In the genomic region with DNA sequence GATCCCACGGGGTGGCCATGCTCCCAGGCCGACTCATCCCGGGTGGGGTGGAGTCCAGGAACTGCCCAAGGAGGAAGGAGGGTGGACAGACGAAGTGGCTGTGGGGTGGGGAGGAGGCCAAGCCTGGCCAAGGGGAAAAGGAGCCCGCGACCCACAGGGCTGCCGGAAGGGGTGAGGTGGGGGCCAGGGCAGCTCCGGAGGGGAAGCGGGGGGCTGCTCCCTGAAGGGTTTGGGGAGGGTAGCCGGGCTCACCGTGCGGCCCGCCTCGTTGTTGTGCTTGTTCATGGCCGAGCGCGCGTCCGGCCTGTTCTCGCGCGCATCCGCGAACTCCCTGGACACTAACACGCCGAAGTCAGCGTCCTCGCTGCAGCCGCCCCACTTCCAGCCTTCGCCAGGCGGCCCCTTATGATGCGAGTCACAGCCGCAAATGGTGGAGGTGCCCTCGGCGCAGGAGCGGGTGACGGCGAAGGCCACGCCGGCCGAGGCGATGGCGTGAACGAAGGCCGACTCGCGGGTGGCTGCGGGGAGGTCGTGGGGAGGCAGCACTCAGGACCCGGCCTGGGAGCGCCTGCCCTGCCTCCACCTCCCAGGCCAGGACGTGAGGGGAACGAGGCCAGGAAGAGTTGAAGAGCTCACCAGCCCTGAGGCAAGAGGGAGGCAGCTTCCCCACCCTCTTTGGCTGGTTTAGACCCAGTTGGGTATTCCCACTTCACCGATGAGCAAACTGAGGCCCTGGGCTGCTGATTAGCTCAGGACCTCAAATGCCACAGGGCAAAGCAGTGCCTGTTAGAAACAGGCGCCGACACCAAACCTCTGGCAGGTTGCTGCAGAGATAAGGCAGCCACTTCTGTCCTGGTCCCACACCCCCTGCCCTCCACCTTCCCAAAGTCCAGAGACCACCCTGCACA, we compare ENCODE assay signal across 10 cellular contexts. TPM values are rescaled to one million over a fixed set of nuclear protein-coding genes. Genes with fewer than 3 reads are reported as not detected.
DNase-seq lines count a peak whose midpoint lies in the region; ATAC-seq and TF ChIP-seq lines count a peak whose summit lies in the region.
"Had no signal": no experiment of that assay in that cellular context is flagged by ENCODE, and none has a peak within 500 bp of the region (broad histone marks: within the 10 kb centered on the region; RNA-seq: fewer than 3 reads in every experiment).

No MANE protein-coding gene starts in this region.

- H3K27ac Mint-ChIP-seq in brain, result peak overlapping the region in 1 of 5 experiments; percentile 89
- H3K27ac Mint-ChIP-seq in naive thymus-derived CD4-positive, alpha-beta T cell, result no peak overlapping the region

- no peak for TF ChIP-seq CTCF in brain (conservative IDR thresholded peaks at IDR 0.05)
- no peak for TF ChIP-seq CTCF in vagina (IDR thresholded peaks at IDR 0.05)
- no peak for TF ChIP-seq CTCF in mucosa of descending colon (IDR thresholded peaks at IDR 0.05)

- intact Hi-C loops in naive thymus-derived CD4-positive, alpha-beta T cell (cut with micrococcal nuclease), result no loop called here
- intact Hi-C loops in vagina (cut with DNase I), result no loop called here
- intact Hi-C loops in mucosa of descending colon (cut with DNase I, micrococcal nuclease), result no loop called here

- CTCF ChIA-PET in naive thymus-derived CD4-positive, alpha-beta T cell (lab: Charles Lee), result no interaction called here

- no peaks in the 10 kb centered on the region for H3K9me3 Mint-ChIP-seq in brain
- no peaks in the 10 kb centered on the region for H3K9me3 Mint-ChIP-seq in naive thymus-derived CD4-positive, alpha-beta T cell

- H3K4me1 ChIP-seq in naive thymus-derived CD4-positive, alpha-beta T cell (ENCODE audit: control insufficient read depth in 2 of 2, insufficient read depth in 2 of 2, low read length in 2 of 2), result peaks cover 0 to 6% of the 10 kb centered on the region in 2 donors
- peaks cover 29% of the 10 kb centered on the region for H3K4me1 ChIP-seq in vagina
- H3K4me1 ChIP-seq in mucosa of descending colon (ENCODE audit: low read depth), result peaks cover 4% of the 10 kb centered on the region

- no peak overlapping the region for H3K4me3 ChIP-seq in naive thymus-derived CD4-positive, alpha-beta T cell (ENCODE audit: low read length)
- H3K4me3 ChIP-seq in vagina (peak overlapping the region; percentile 28 to 47), mucosa of descending colon (no peak overlapping the region)

- POLR2A ChIA-PET in naive thymus-derived CD4-positive, alpha-beta T cell (lab: Charles Lee), result no interaction called here

- H3K4me3 Mint-ChIP-seq in brain, result peak overlapping the region in 3 of 5 experiments; percentile 51 to 62 (median 57)
- peak overlapping the region; percentile 54 to 77 (median 66) for H3K4me3 Mint-ChIP-seq in naive thymus-derived CD4-positive, alpha-beta T cell

- peak; percentile 18 for DNase-seq in stimulated activated CD4-positive, alpha-beta T cell treated with anti-CD3 and anti-CD28 coated beads, Interleukin-15, amount 100 ng/mL, for 24 hours
- DNase-seq in stimulated activated CD4-positive, alpha-beta T cell treated with anti-CD3 and anti-CD28 coated beads, Interleukin-1b, Interleukin-23, amount 100 ng/mL, for 48 hours, result no peak
- no peak for DNase-seq in naive thymus-derived CD4-positive, alpha-beta T cell
- DNase-seq in vagina (ENCODE audit: extremely low spot score in 2 of 2), result peak in 1 of 2 donors; percentile 84
- DNase-seq in globus pallidus (ENCODE audit: low spot score), result no peak
- DNase-seq in SK-N-DZ (ENCODE audit: low spot score), result no peak
- DNase-seq in mucosa of descending colon, result no peak
- DNase-seq: DMS 273 treated with DMSO at 0.1 percent for 48 hours had no signal

- peaks cover 44% of the 10 kb centered on the region for H3K4me1 Mint-ChIP-seq in brain
- H3K4me1 Mint-ChIP-seq in naive thymus-derived CD4-positive, alpha-beta T cell, result peaks cover 0 to 20% (median 11%) of the 10 kb centered on the region in 7 donors

- H3K27me3 ChIP-seq in naive thymus-derived CD4-positive, alpha-beta T cell (ENCODE audit: control insufficient read depth in 2 of 2, insufficient read depth in 2 of 2, low read length in 2 of 2), result peaks cover 0 to 11% of the 10 kb centered on the region in 2 donors
- H3K27me3 ChIP-seq in vagina, result no peaks in the 10 kb centered on the region

- ATAC-seq in naive thymus-derived CD4-positive, alpha-beta T cell, result no peak
- ATAC-seq in mucosa of descending colon, result no peak

- H3K9me3 ChIP-seq in naive thymus-derived CD4-positive, alpha-beta T cell (ENCODE audit: control insufficient read depth in 2 of 3, low read length in 3 of 3), result no peaks in the 10 kb centered on the region
- no peaks in the 10 kb centered on the region for H3K9me3 ChIP-seq in vagina
- no peaks in the 10 kb centered on the region for H3K9me3 ChIP-seq in mucosa of descending colon

- TF ChIP-seq POLR2A in vagina (IDR thresholded peaks at IDR 0.05), result no peak

- no peaks in the 10 kb centered on the region for H3K36me3 ChIP-seq in naive thymus-derived CD4-positive, alpha-beta T cell (ENCODE audit: control insufficient read depth in 2 of 3, insufficient read depth in 3 of 3, low read length in 3 of 3)
- no peaks in the 10 kb centered on the region for H3K36me3 ChIP-seq in vagina
- no peaks in the 10 kb centered on the region for H3K36me3 ChIP-seq in mucosa of descending colon (ENCODE audit: low read depth)

- no peak overlapping the region for H3K27ac ChIP-seq in naive thymus-derived CD4-positive, alpha-beta T cell (ENCODE audit: low read depth, low read length)
- no peak overlapping the region for H3K27ac ChIP-seq in vagina
- H3K27ac ChIP-seq: HL-60 had no signal

- peaks cover 7% of the 10 kb centered on the region for H3K27me3 Mint-ChIP-seq in brain
- H3K27me3 Mint-ChIP-seq in naive thymus-derived CD4-positive, alpha-beta T cell, result peaks cover 6 to 57% (median 21%) of the 10 kb centered on the region in 5 donors

- H3K36me3 Mint-ChIP-seq in brain, result peaks cover 19% of the 10 kb centered on the region
- no peaks in the 10 kb centered on the region for H3K36me3 Mint-ChIP-seq in naive thymus-derived CD4-positive, alpha-beta T cell

RNA-seq across cellular contexts. Expression of a gene that starts 48.7 kb away (rescaled TPM):
- 4.6 TPM for polyA plus RNA-seq in brain (ENCODE audit: insufficient read depth, low read depth, low replicate concordance)
- total RNA-seq in naive thymus-derived CD4-positive, alpha-beta T cell, result under 1 TPM in 1 of 5 experiments, not detected in 4; 0.24 TPM
- polyA plus RNA-seq in naive thymus-derived CD4-positive, alpha-beta T cell, result under 1 TPM in 1 of 2 donors, not detected in 1; 0.07 TPM
- total RNA-seq in vagina (1.5 TPM), mucosa of descending colon (1 to 10 TPM in 1 of 3 donors, under 1 TPM in 2; 0.29 to 1.1 (median 0.41) TPM)
- 5.4 and 5.7 TPM in 2 replicates for polyA plus RNA-seq in SK-N-DZ (2014; cell fraction: cytosol; rRNA removed)
- polyA plus RNA-seq in SK-N-DZ (2014; cell fraction: nucleus; rRNA removed), result 7.1 and 8.3 TPM in 2 replicates

Comparison
In these comparisons a context has a peak if more than half of its experiments do, and no peak if none do; other contexts are left out.
1. H3K4me3 ChIP-seq: peak in vagina (2 of 2); none in naive thymus-derived CD4-positive, alpha-beta T cell (single experiment) and mucosa of descending colon (single experiment).